In genomic region chr3:14410501-14411165, GRCh38 we compare ENCODE assay signal across 1 cellular context.
TF ChIP-seq lines count a peak whose summit lies in the region.

No MANE protein-coding gene starts in this region.

TF ChIP-seq in GM12878, 131 proteins besides CTCF, POLR2A, EP300 and RAD21 (continued from another document):
- TF ChIP-seq ZBTB40 (IDR thresholded peaks at IDR 0.05; ENCODE audit: borderline replicate concordance) (no peak), SMAD1 (IDR thresholded peaks at IDR 0.05; ENCODE audit: low read depth, partially characterized antibody) (no peak), ESRRA (IDR thresholded peaks at IDR 0.05; ENCODE audit: low read length) (no peak), CHD1 (IDR thresholded peaks at IDR 0.05; ENCODE audit: low read depth, low read length) (no peak), USF1 (IDR thresholded peaks at IDR 0.05; ENCODE audit: borderline replicate concordance, extremely low read length, insufficient read depth, low read depth, low read length) (no peak), SREBF2 (IDR thresholded peaks at IDR 0.05; ENCODE audit: low read length) (no peak), HDAC6 (IDR thresholded peaks at IDR 0.05; ENCODE audit: unreplicated experiment) (no peak)
